In genomic region chr10:71975087-71975890, GRCh38 we compare ENCODE assay signal across 9 cellular contexts. TPM values are rescaled to one million over a fixed set of nuclear protein-coding genes. Genes with fewer than 3 reads are reported as not detected.
A peak's percentile ranks its signal among the peaks of the same experiment; 100 is the strongest.
DNase-seq lines count a peak whose midpoint lies in the region; ATAC-seq and TF ChIP-seq lines count a peak whose summit lies in the region.
"Had no signal": no experiment of that assay in that cellular context is flagged by ENCODE, and none has a peak within 500 bp of the region (broad histone marks: within the 10 kb centered on the region; RNA-seq: fewer than 3 reads in every experiment).

No MANE protein-coding gene starts in this region.

- H3K4me1 ChIP-seq in esophagus squamous epithelium, result peaks cover 58 to 100% (median 89%) of the 10 kb centered on the region in 3 donors
- peaks cover 28% of the 10 kb centered on the region for H3K4me1 ChIP-seq in neural progenitor cell
- peaks cover 0 to 7% of the 10 kb centered on the region in 2 donors for H3K4me1 ChIP-seq in aorta (ENCODE audit: control insufficient read depth in 1 of 2, insufficient read depth in 2 of 2, low read length in 2 of 2)

- TF ChIP-seq POLR2A in esophagus squamous epithelium (IDR thresholded peaks at IDR 0.05), result no peak

- no peak for ATAC-seq in natural killer cell treated with Interleukin-12 subunit alpha and Interleukin-12 subunit beta and Interleukin-15 and Interleukin-18, amount 100 ng/mL, for 72 hours
- ATAC-seq in natural killer cell (no peak), aorta (ENCODE audit: low FRiP score) (peak; percentile 50)
- no peak for ATAC-seq in activated CD8-positive, alpha-beta T cell treated with anti-CD3 and anti-CD28 coated beads, Interleukin-2, amount 10 ng/mL, durations not matched to agents 7 days and 5 days

- H2AFZ ChIP-seq in neural progenitor cell (replicated peaks), result no peak overlapping the region

- H3K9ac ChIP-seq in neural progenitor cell, result no peak overlapping the region

- no peaks in the 10 kb centered on the region for H3K36me3 Mint-ChIP-seq in natural killer cell treated with Interleukin-12 subunit alpha and Interleukin-12 subunit beta and Interleukin-15 and Interleukin-18, amount 100 ng/mL, for 72 hours
- H3K36me3 Mint-ChIP-seq in natural killer cell, result no peaks in the 10 kb centered on the region
- peaks cover 2% of the 10 kb centered on the region for H3K36me3 Mint-ChIP-seq in neural progenitor cell
- no peaks in the 10 kb centered on the region for H3K36me3 Mint-ChIP-seq in activated CD8-positive, alpha-beta T cell treated with anti-CD3 and anti-CD28 coated beads, Interleukin-2, amount 10 ng/mL, durations not matched to agents 7 days and 5 days (ENCODE audit: low read depth)

- H3K27ac Mint-ChIP-seq in natural killer cell treated with Interleukin-12 subunit alpha and Interleukin-12 subunit beta and Interleukin-15 and Interleukin-18, amount 100 ng/mL, for 72 hours, result no peak overlapping the region
- no peak overlapping the region for H3K27ac Mint-ChIP-seq in natural killer cell
- H3K27ac Mint-ChIP-seq in neural progenitor cell, result peak overlapping the region; percentile 62
- no peak overlapping the region for H3K27ac Mint-ChIP-seq in activated CD8-positive, alpha-beta T cell treated with anti-CD3 and anti-CD28 coated beads, Interleukin-2, amount 10 ng/mL, durations not matched to agents 7 days and 5 days

- no peak overlapping the region for H3K4me2 ChIP-seq in neural progenitor cell

- no peaks in the 10 kb centered on the region for H3K9me3 Mint-ChIP-seq in natural killer cell treated with Interleukin-12 subunit alpha and Interleukin-12 subunit beta and Interleukin-15 and Interleukin-18, amount 100 ng/mL, for 72 hours
- H3K9me3 Mint-ChIP-seq in natural killer cell, result no peaks in the 10 kb centered on the region
- peaks cover 2% of the 10 kb centered on the region for H3K9me3 Mint-ChIP-seq in neural progenitor cell
- H3K9me3 Mint-ChIP-seq in activated CD8-positive, alpha-beta T cell treated with anti-CD3 and anti-CD28 coated beads, Interleukin-2, amount 10 ng/mL, durations not matched to agents 7 days and 5 days (ENCODE audit: insufficient read depth), result no peaks in the 10 kb centered on the region

- H4K20me1 ChIP-seq in neural progenitor cell (ENCODE audit: low read depth), result peaks cover 10% of the 10 kb centered on the region

- peaks cover under 1% of the 10 kb centered on the region for H3F3A ChIP-seq in neural progenitor cell (ENCODE audit: low read depth)

- H3K36me3 ChIP-seq in esophagus squamous epithelium (no peaks in the 10 kb centered on the region), neural progenitor cell (no peaks in the 10 kb centered on the region), aorta (ENCODE audit: control insufficient read depth in 1 of 2, insufficient read depth in 2 of 2, low read length in 1 of 2) (no peaks in the 10 kb centered on the region)

- no peak for TF ChIP-seq CTCF in natural killer cell (IDR thresholded peaks at IDR 0.05)
- TF ChIP-seq CTCF in esophagus squamous epithelium (IDR thresholded peaks at IDR 0.05), result no peak
- no peak for TF ChIP-seq CTCF in neural progenitor cell (IDR thresholded peaks at IDR 0.05)

- H3K79me2 ChIP-seq in neural progenitor cell (ENCODE audit: low read depth), result peaks cover 5% of the 10 kb centered on the region

- WGBS in esophagus squamous epithelium, 2 donors, result 38 to 72% methylated on average over 7 to 12 of the region's 16 CpGs
- WGBS in aorta, 2 donors, result 24% methylated on average over 16 of the region's 16 CpGs

- CTCF ChIA-PET in activated CD8-positive, alpha-beta T cell treated with anti-CD3 and anti-CD28 coated beads, Interleukin-2, amount 10 ng/mL, durations not matched to agents 7 days and 5 days (lab: Charles Lee), result interaction anchor here (2.2 to 3.4 kb wide), 2 partner anchors 73 to 79 kb away, joined by 12 read pairs; no protein-coding TSS in a partner anchor

- H3K27ac ChIP-seq in esophagus squamous epithelium, result peak overlapping the region; percentile 67 to 89 (median 86)
- H3K27ac ChIP-seq in neural progenitor cell, result no peak overlapping the region
- H3K27ac ChIP-seq in aorta (ENCODE audit: low read depth in 1 of 2, low read length in 2 of 2), result peak overlapping the region; percentile 58 to 97

- peak overlapping the region in 1 of 4 donors; percentile 24 for H3K4me3 ChIP-seq in esophagus squamous epithelium
- H3K4me3 ChIP-seq in neural progenitor cell, result no peak overlapping the region
- no peak overlapping the region for H3K4me3 ChIP-seq in aorta (ENCODE audit: low read length in 2 of 2)

- peaks cover 0 to 7% of the 10 kb centered on the region in 2 donors for H3K27me3 Mint-ChIP-seq in natural killer cell treated with Interleukin-12 subunit alpha and Interleukin-12 subunit beta and Interleukin-15 and Interleukin-18, amount 100 ng/mL, for 72 hours
- H3K27me3 Mint-ChIP-seq in natural killer cell (ENCODE audit: low read depth in 2 of 2) (no peaks in the 10 kb centered on the region), neural progenitor cell (ENCODE audit: insufficient read depth, low read depth) (peaks cover 7% of the 10 kb centered on the region)
- no peaks in the 10 kb centered on the region for H3K27me3 Mint-ChIP-seq in activated CD8-positive, alpha-beta T cell treated with anti-CD3 and anti-CD28 coated beads, Interleukin-2, amount 10 ng/mL, durations not matched to agents 7 days and 5 days (ENCODE audit: low read depth)

- H3K9me3 ChIP-seq in esophagus squamous epithelium (no peaks in the 10 kb centered on the region), neural progenitor cell (ENCODE audit: low read depth) (no peaks in the 10 kb centered on the region), aorta (ENCODE audit: control insufficient read depth, low read length) (no peaks in the 10 kb centered on the region)

- intact Hi-C loops in natural killer cell (cut with micrococcal nuclease), result no loop called here
- intact Hi-C loops in esophagus squamous epithelium (cut with DNase I), result no loop called here
- intact Hi-C loops in aorta (cut with DNase I), result no loop called here

- H3K27me3 ChIP-seq in esophagus squamous epithelium, result no peaks in the 10 kb centered on the region
- no peaks in the 10 kb centered on the region for H3K27me3 ChIP-seq in neural progenitor cell
- H3K27me3 ChIP-seq in aorta (ENCODE audit: control insufficient read depth in 1 of 2, insufficient read depth in 2 of 2, low read length in 1 of 2), result no peaks in the 10 kb centered on the region

- POLR2A ChIA-PET in activated CD8-positive, alpha-beta T cell treated with anti-CD3 and anti-CD28 coated beads, Interleukin-2, amount 10 ng/mL, durations not matched to agents 7 days and 5 days (lab: Charles Lee), result no interaction called here

- peak; percentile 13 for DNase-seq in natural killer cell treated with Interleukin-12 subunit alpha and Interleukin-12 subunit beta and Interleukin-15 and Interleukin-18, amount 100 ng/mL, for 72 hours (ENCODE audit: low spot score)
- DNase-seq in natural killer cell (no peak), esophagus squamous epithelium (lab: John Stamatoyannopoulos, UW) (no peak), neural progenitor cell (ENCODE audit: low spot score) (no peak), aorta (peak; percentile 89 to 92), Kasumi-1 (lab: John Stamatoyannopoulos, UW) (no peak)
- DNase-seq in activated CD4-positive, alpha-beta T cell treated with anti-CD3 and anti-CD28 coated beads for 48 hours, result no peak
- DNase-seq in activated CD8-positive, alpha-beta T cell treated with anti-CD3 and anti-CD28 coated beads, Interleukin-2, amount 10 ng/mL, durations not matched to agents 7 days and 5 days, result no peak
- DNase-seq: Karpas-422 had no signal

- H3K4me1 Mint-ChIP-seq in natural killer cell treated with Interleukin-12 subunit alpha and Interleukin-12 subunit beta and Interleukin-15 and Interleukin-18, amount 100 ng/mL, for 72 hours (ENCODE audit: low read depth in 2 of 2), result peaks cover 0 to 2% of the 10 kb centered on the region in 2 donors
- H3K4me1 Mint-ChIP-seq in natural killer cell (no peaks in the 10 kb centered on the region), neural progenitor cell (peaks cover 70% of the 10 kb centered on the region)
- peaks cover 6% of the 10 kb centered on the region for H3K4me1 Mint-ChIP-seq in activated CD8-positive, alpha-beta T cell treated with anti-CD3 and anti-CD28 coated beads, Interleukin-2, amount 10 ng/mL, durations not matched to agents 7 days and 5 days (ENCODE audit: low read depth)

- no peak overlapping the region for H3K4me3 Mint-ChIP-seq in natural killer cell treated with Interleukin-12 subunit alpha and Interleukin-12 subunit beta and Interleukin-15 and Interleukin-18, amount 100 ng/mL, for 72 hours
- H3K4me3 Mint-ChIP-seq in natural killer cell, result no peak overlapping the region
- H3K4me3 Mint-ChIP-seq in neural progenitor cell, result peak overlapping the region; percentile 61
- no peak overlapping the region for H3K4me3 Mint-ChIP-seq in activated CD8-positive, alpha-beta T cell treated with anti-CD3 and anti-CD28 coated beads, Interleukin-2, amount 10 ng/mL, durations not matched to agents 7 days and 5 days

RNA-seq across cellular contexts. Expression of gene CHST3, which starts 11.1 kb away (rescaled TPM):
- not detected for total RNA-seq in natural killer cell treated with Interleukin-12 subunit alpha and Interleukin-12 subunit beta and Interleukin-15 and Interleukin-18, amount 100 ng/mL, for 72 hours
- total RNA-seq in natural killer cell, result not detected
- 10 to 100 TPM in 1 of 4 donors, 1 to 10 TPM in 3; 5.3 to 15.4 (median 9.6) TPM for total RNA-seq in esophagus squamous epithelium
- 9.1 and 11.9 TPM in 2 replicates for total RNA-seq in neural progenitor cell (ENCODE audit: low replicate concordance)
- total RNA-seq in aorta, result 10 to 100 TPM; 30.5 to 47.9 TPM
- 1 to 10 TPM; 4.1 to 8.6 TPM for polyA plus RNA-seq in aorta
- total RNA-seq in activated CD8-positive, alpha-beta T cell treated with anti-CD3 and anti-CD28 coated beads, Interleukin-2, amount 10 ng/mL, durations not matched to agents 7 days and 5 days, result not detected

Comparison
In these comparisons a context has a peak if more than half of its experiments do, and no peak if none do; other contexts are left out.
1. DNase-seq: peak in natural killer cell treated with Interleukin-12 subunit alpha and Interleukin-12 subunit beta and Interleukin-15 and Interleukin-18, amount 100 ng/mL, for 72 hours (single experiment) and aorta (2 of 2); none in natural killer cell (single experiment), esophagus squamous epithelium (single experiment), neural progenitor cell (single experiment), Kasumi-1 (0 of 2), activated CD4-positive, alpha-beta T cell treated with anti-CD3 and anti-CD28 coated beads for 48 hours (single experiment) and activated CD8-positive, alpha-beta T cell treated with anti-CD3 and anti-CD28 coated beads, Interleukin-2, amount 10 ng/mL, durations not matched to agents 7 days and 5 days (single experiment).
2. RNA of gene CHST3, which starts 11.1 kb away (total RNA-seq): 30.5 to 47.9 TPM in aorta, 5.3 to 15.4 TPM in esophagus squamous epithelium and 9.1 to 11.9 TPM in neural progenitor cell; not detected in natural killer cell treated with Interleukin-12 subunit alpha and Interleukin-12 subunit beta and Interleukin-15 and Interleukin-18, amount 100 ng/mL, for 72 hours, not detected in natural killer cell and not detected in activated CD8-positive, alpha-beta T cell treated with anti-CD3 and anti-CD28 coated beads, Interleukin-2, amount 10 ng/mL, durations not matched to agents 7 days and 5 days; every median in the first group is over 4 times any median in the second.